14 cellular contexts compared by ENCODE assay signal in the genomic region with DNA sequence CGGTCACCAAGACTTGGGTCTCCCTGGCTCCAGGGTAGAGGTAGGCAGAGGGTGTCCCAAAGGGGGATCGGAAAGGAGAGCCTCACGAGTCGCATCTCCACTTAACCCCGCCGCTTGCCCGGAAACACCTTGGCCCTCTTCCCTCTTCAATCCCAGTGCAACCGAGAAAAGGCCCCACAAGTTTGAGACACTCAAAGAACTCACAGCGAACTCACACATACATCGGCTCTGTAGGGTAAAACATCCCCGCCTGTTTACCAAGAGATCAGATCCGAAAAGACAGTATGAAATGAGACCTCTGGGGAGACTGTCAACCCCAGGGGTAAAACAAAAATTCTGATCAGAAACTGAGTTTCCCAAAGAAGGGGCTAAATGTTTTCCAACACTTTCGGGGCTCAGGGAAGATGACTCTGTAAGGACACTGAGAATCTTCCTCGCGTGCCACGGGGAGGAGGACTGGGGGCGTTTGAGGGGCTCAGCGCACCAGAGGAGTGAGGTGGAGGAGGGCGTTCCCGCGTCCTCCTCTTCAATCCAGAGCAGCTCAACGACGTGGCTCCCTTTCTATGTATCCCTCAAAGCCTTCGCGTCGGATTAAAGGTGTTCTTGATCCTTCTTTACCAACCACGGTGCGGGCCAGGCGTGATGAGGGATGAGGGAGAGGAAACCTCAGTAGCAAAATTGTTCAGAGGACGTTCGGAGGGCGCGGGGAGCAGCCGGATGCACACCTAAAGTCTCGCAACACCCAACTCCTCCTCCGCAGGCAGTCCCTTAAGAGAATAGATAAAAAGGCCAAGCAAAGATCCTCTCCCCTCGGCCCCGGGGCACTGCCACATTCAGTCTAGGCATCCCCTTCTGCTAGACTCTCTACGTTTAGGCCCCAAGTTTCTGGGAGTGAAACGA. TPM values are rescaled to one million over a fixed set of nuclear protein-coding genes. Genes with fewer than 3 reads are reported as not detected.
DNase-seq lines count a peak whose midpoint lies in the region; ATAC-seq and TF ChIP-seq lines count a peak whose summit lies in the region.
"Had no signal": no experiment of that assay in that cellular context is flagged by ENCODE, and none has a peak within 500 bp of the region (broad histone marks: within the 10 kb centered on the region; RNA-seq: fewer than 3 reads in every experiment).

No MANE protein-coding gene starts in this region.

- H3K4me3 ChIP-seq in endodermal cell (ENCODE audit: low read length) = no peak overlapping the region
- peak overlapping the region; percentile 36 for H3K4me3 ChIP-seq in mesodermal cell (ENCODE audit: extremely low read depth, insufficient read depth, low read length, poor library complexity, severe bottlenecking)
- peak overlapping the region in 1 of 2 donors; percentile 78 for H3K4me3 ChIP-seq in vagina

- H3K9ac ChIP-seq in endodermal cell (ENCODE audit: extremely low read depth, low read length, poor library complexity, severe bottlenecking) = no peak overlapping the region
- H3K9ac ChIP-seq: KMS-11 had no signal

- TF ChIP-seq POLR2A in vagina (IDR thresholded peaks at IDR 0.05) = no peak

- peak overlapping the region in 1 of 2 donors; percentile 6 for H3K27ac Mint-ChIP-seq in stimulated activated naive CD8-positive, alpha-beta T cell treated with anti-CD3 and anti-CD28 coated beads, Interleukin-15, amount 100 ng/mL, for 72 hours
- H3K27ac Mint-ChIP-seq in endodermal cell = no peak overlapping the region

- H3K27me3 ChIP-seq in endodermal cell (ENCODE audit: control insufficient read depth, insufficient read depth, low read length, poor library complexity, severe bottlenecking) (peaks cover 94% of the 10 kb centered on the region), vagina (no peaks in the 10 kb centered on the region)

- H3K36me3 Mint-ChIP-seq in endodermal cell (ENCODE audit: low read depth) = no peaks in the 10 kb centered on the region

- ATAC-seq in stimulated activated naive CD8-positive, alpha-beta T cell treated with anti-CD3 and anti-CD28 coated beads, Interleukin-15, amount 100 ng/mL, for 72 hours = no peak
- no peak for ATAC-seq in stimulated activated naive CD8-positive, alpha-beta T cell treated with anti-CD3 and anti-CD28 coated beads, Interleukin-15, Interleukin-2, amounts not matched to agents 100 U/mL and 50 U/mL, for 24 hours

- peaks cover 92% of the 10 kb centered on the region for H3K27me3 Mint-ChIP-seq in stimulated activated naive CD8-positive, alpha-beta T cell treated with anti-CD3 and anti-CD28 coated beads, Interleukin-15, amount 100 ng/mL, for 72 hours
- H3K27me3 Mint-ChIP-seq in endodermal cell (ENCODE audit: insufficient read depth) = peaks cover 94% of the 10 kb centered on the region

- peaks cover 65% of the 10 kb centered on the region for H3K4me1 Mint-ChIP-seq in stimulated activated naive CD8-positive, alpha-beta T cell treated with anti-CD3 and anti-CD28 coated beads, Interleukin-15, amount 100 ng/mL, for 72 hours
- peaks cover 48% of the 10 kb centered on the region for H3K4me1 Mint-ChIP-seq in endodermal cell

- DNase-seq in stimulated activated naive CD8-positive, alpha-beta T cell treated with anti-CD3 and anti-CD28 coated beads, Interleukin-15, amount 100 ng/mL, for 72 hours = peak in 1 of 2 donors; percentile 10
- DNase-seq in stimulated activated naive CD8-positive, alpha-beta T cell treated with anti-CD3 and anti-CD28 coated beads, Interleukin-15, Interleukin-2, amounts not matched to agents 100 U/mL and 50 U/mL, for 24 hours = no peak
- DNase-seq in endodermal cell (peak; percentile 62), vagina (ENCODE audit: extremely low spot score in 2 of 2) (no peak), NCI-H1436 treated with DMSO at 0.1 percent for 48 hours (lab: John Stamatoyannopoulos, UW) (no peak), anterior cingulate cortex (lab: John Stamatoyannopoulos, UW) (no peak), NCI-H748 (lab: John Stamatoyannopoulos, UW; ENCODE audit: unreplicated experiment) (no peak)
- DNase-seq: activated CD4-positive, alpha-beta T cell treated with anti-CD3 and anti-CD28 coated beads, Interleukin-2, amount 50 U/mL, for 48 hours; activated gamma-delta T cell treated with Interleukin-2 at 50 U/mL for 16 hours; DMS53; NCI-H2081 treated with DMSO at 0.1 percent for 48 hours had no signal

- intact Hi-C loops in vagina (cut with DNase I) = no loop called here

- TF ChIP-seq CTCF in endodermal cell (conservative IDR thresholded peaks at IDR 0.05) (no peak), vagina (IDR thresholded peaks at IDR 0.05) (no peak)

- 82 to 93% methylated on average over 28 to 40 of the region's 40 CpGs for WGBS in endodermal cell (ENCODE audit: insufficient coverage in 1 of 2, insufficient read length in 1 of 2), 2 experiments
- WGBS in mesodermal cell (ENCODE audit: insufficient coverage in 2 of 2), 2 experiments = 81 to 83% methylated on average over 28 to 29 of the region's 40 CpGs

- no peaks in the 10 kb centered on the region for H3K9me3 Mint-ChIP-seq in stimulated activated naive CD8-positive, alpha-beta T cell treated with anti-CD3 and anti-CD28 coated beads, Interleukin-15, amount 100 ng/mL, for 72 hours
- no peaks in the 10 kb centered on the region for H3K9me3 Mint-ChIP-seq in endodermal cell

- peak overlapping the region; percentile 28 to 32 for H3K4me3 Mint-ChIP-seq in stimulated activated naive CD8-positive, alpha-beta T cell treated with anti-CD3 and anti-CD28 coated beads, Interleukin-15, amount 100 ng/mL, for 72 hours
- H3K4me3 Mint-ChIP-seq in endodermal cell = peak overlapping the region; percentile 64

- H3K4me1 ChIP-seq in endodermal cell (ENCODE audit: control insufficient read depth, insufficient read depth, low read length) (peaks cover 3% of the 10 kb centered on the region), mesodermal cell (ENCODE audit: control insufficient read depth, insufficient read depth, low read length, poor library complexity, severe bottlenecking) (peaks cover 18% of the 10 kb centered on the region), vagina (peaks cover 43% of the 10 kb centered on the region)

- H3K27ac ChIP-seq in endodermal cell (ENCODE audit: low read depth, low read length) (no peak overlapping the region), mesodermal cell (ENCODE audit: low read depth, low read length, severe bottlenecking) (no peak overlapping the region), vagina (peak overlapping the region; percentile 30)
- H3K27ac ChIP-seq: KMS-11 had no signal

- H3K9me3 ChIP-seq in endodermal cell (ENCODE audit: control insufficient read depth, low read length) (no peaks in the 10 kb centered on the region), mesodermal cell (ENCODE audit: control insufficient read depth, low read length) (no peaks in the 10 kb centered on the region), vagina (no peaks in the 10 kb centered on the region)

- H3K36me3 ChIP-seq in endodermal cell (ENCODE audit: control insufficient read depth, insufficient read depth, low read length) (no peaks in the 10 kb centered on the region), mesodermal cell (ENCODE audit: control insufficient read depth, insufficient read depth, low read length) (peaks cover 12% of the 10 kb centered on the region), vagina (no peaks in the 10 kb centered on the region)

RNA-seq across cellular contexts. Expression of a gene that starts 3.7 kb away (rescaled TPM):
- total RNA-seq in endodermal cell = 1 to 10 TPM in 1 of 2 donors, under 1 TPM in 1; 0.92 to 1.4 TPM
- 13.3 TPM for polyA plus RNA-seq in endodermal cell (2013, experiment 1 of 2)
- 11.2 TPM for polyA plus RNA-seq in endodermal cell (2013, experiment 2 of 2)
- polyA plus RNA-seq in mesodermal cell (2013, experiment 1 of 2) = 25.1 TPM
- 26.7 TPM for polyA plus RNA-seq in mesodermal cell (2013, experiment 2 of 2)
- total RNA-seq in vagina = 52.3 TPM
- total RNA-seq: T-helper 2 cell treated with Interferon-gamma antibody and Interleukin-4, amounts not matched to agents 100 ng/mL and 5 ng/mL, for 36 hours had no signal

Comparison
In these comparisons a context has a peak if more than half of its experiments do, and no peak if none do; other contexts are left out.
1. RNA of a gene that starts 3.7 kb away (total RNA-seq): 52.3 TPM in vagina (single experiment); 0.92 to 1.4 TPM in endodermal cell; every median in the first group is over 10 times any median in the second.